Comparison of ENCODE assay signal across 8 cellular contexts in the genomic region with DNA sequence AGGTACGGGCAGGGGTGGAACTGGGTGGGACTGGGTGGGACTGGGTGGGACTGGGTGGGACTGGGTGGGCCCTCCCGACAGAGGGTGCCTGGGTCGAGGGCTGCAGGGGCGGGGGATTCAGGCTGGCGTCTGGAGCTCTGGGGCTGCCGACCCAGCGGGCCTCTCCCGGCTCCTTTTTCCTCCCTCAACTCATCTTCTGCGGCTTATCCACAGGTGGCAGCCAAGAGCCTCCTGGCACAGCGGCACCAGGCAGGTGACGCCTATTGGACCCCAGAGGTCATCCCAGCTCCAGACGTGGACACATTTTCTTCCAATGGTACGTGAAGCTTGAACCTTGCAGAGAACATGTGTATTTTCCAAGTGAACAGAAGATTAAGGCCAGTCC. TPM values are rescaled to one million over a fixed set of nuclear protein-coding genes. Genes with fewer than 3 reads are reported as not detected.
A peak's percentile ranks its signal among the peaks of the same experiment; 100 is the strongest.
DNase-seq lines count a peak whose midpoint lies in the region; ATAC-seq, FAIRE-seq and TF ChIP-seq lines count a peak whose summit lies in the region.

No MANE protein-coding gene starts in this region.

- TF ChIP-seq CTCF in bronchial epithelial cell (IDR thresholded peaks at IDR 0.05; ENCODE audit: insufficient read depth, low read length, severe bottlenecking), result peak; percentile 71

- ATAC-seq in stimulated activated effector memory CD8-positive, alpha-beta T cell treated with anti-CD3 and anti-CD28 coated beads, Interleukin-12 subunit alpha, Interleukin-12 subunit beta, amount 100 ng/mL, for 72 hours, result peak; percentile 3

- peaks cover 21% of the 10 kb centered on the region for H3K9me3 Mint-ChIP-seq in stimulated activated effector memory CD8-positive, alpha-beta T cell treated with anti-CD3 and anti-CD28 coated beads, Interleukin-12 subunit alpha, Interleukin-12 subunit beta, amount 100 ng/mL, for 72 hours

- H3K36me3 Mint-ChIP-seq in stimulated activated effector memory CD8-positive, alpha-beta T cell treated with anti-CD3 and anti-CD28 coated beads, Interleukin-12 subunit alpha, Interleukin-12 subunit beta, amount 100 ng/mL, for 72 hours, result peaks cover 60% of the 10 kb centered on the region

- peak overlapping the region; percentile 87 for H3K4me3 ChIP-seq in bronchial epithelial cell (ENCODE audit: low read depth, low read length)

- no peak for FAIRE-seq in bronchial epithelial cell (lab: Jason Lieb, UNC)

- no peaks in the 10 kb centered on the region for H3K27me3 ChIP-seq in bronchial epithelial cell (ENCODE audit: control insufficient read depth, insufficient read depth, low read length)

- peaks cover 25% of the 10 kb centered on the region for H3K4me1 Mint-ChIP-seq in stimulated activated effector memory CD8-positive, alpha-beta T cell treated with anti-CD3 and anti-CD28 coated beads, Interleukin-12 subunit alpha, Interleukin-12 subunit beta, amount 100 ng/mL, for 72 hours

- peaks cover 20% of the 10 kb centered on the region for H3K36me3 ChIP-seq in bronchial epithelial cell (ENCODE audit: control insufficient read depth, insufficient read depth, low read length)

- DNase-seq in NCI-H2029 (lab: John Stamatoyannopoulos, UW) (peak; percentile 29), NCI-H2029 treated with DMSO at 0.1 percent for 48 hours (lab: John Stamatoyannopoulos, UW) (no peak), OCI-M1 (lab: John Stamatoyannopoulos, UW) (peak; percentile 81), bronchial epithelial cell (ENCODE audit: low read depth) (peak; percentile 20), kidney tubule cell (ENCODE audit: low spot score) (peak; percentile 54), MV-4-11 (lab: John Stamatoyannopoulos, UW) (no peak), middle frontal gyrus (ENCODE audit: extremely low spot score, low spot score) (no peak)
- DNase-seq in stimulated activated effector memory CD8-positive, alpha-beta T cell treated with anti-CD3 and anti-CD28 coated beads, Interleukin-12 subunit alpha, Interleukin-12 subunit beta, amount 100 ng/mL, for 72 hours (ENCODE audit: low spot score in 2 of 2), result no peak

- H3K27ac Mint-ChIP-seq in stimulated activated effector memory CD8-positive, alpha-beta T cell treated with anti-CD3 and anti-CD28 coated beads, Interleukin-12 subunit alpha, Interleukin-12 subunit beta, amount 100 ng/mL, for 72 hours, result peak overlapping the region; percentile 93

- H3K4me3 Mint-ChIP-seq in stimulated activated effector memory CD8-positive, alpha-beta T cell treated with anti-CD3 and anti-CD28 coated beads, Interleukin-12 subunit alpha, Interleukin-12 subunit beta, amount 100 ng/mL, for 72 hours, result peak overlapping the region; percentile 93

RNA-seq across cellular contexts. Expression of a gene that starts 0.5 kb away (rescaled TPM):
- total RNA-seq in bronchial epithelial cell, result 55.8 and 65.8 TPM in 2 replicates

RNA-seq across cellular contexts. Expression of a gene that starts 46.4 kb away (rescaled TPM):
- total RNA-seq in bronchial epithelial cell, result 28.2 and 36.5 TPM in 2 replicates

RNA-seq across cellular contexts. Expression of a gene that starts 49.5 kb away (rescaled TPM):
- 2.3 and 2.4 TPM in 2 replicates for total RNA-seq in bronchial epithelial cell

Comparison
In these comparisons a context has a peak if more than half of its experiments do, and no peak if none do; other contexts are left out.
1. DNase-seq: peak in NCI-H2029 (single experiment), OCI-M1 (single experiment), bronchial epithelial cell (single experiment) and kidney tubule cell (single experiment); none in NCI-H2029 treated with DMSO at 0.1 percent for 48 hours (single experiment), stimulated activated effector memory CD8-positive, alpha-beta T cell treated with anti-CD3 and anti-CD28 coated beads, Interleukin-12 subunit alpha, Interleukin-12 subunit beta, amount 100 ng/mL, for 72 hours (0 of 2), MV-4-11 (single experiment) and middle frontal gyrus (single experiment).